In genomic region chr6:126055449-126055848, GRCh38 we compare ENCODE assay signal across 16 cellular contexts.
DNase-seq lines count a peak whose midpoint lies in the region; ATAC-seq and TF ChIP-seq lines count a peak whose summit lies in the region.
"Had no signal": no experiment of that assay in that cellular context is flagged by ENCODE, and none has a peak within 500 bp of the region (broad histone marks: within the 10 kb centered on the region; RNA-seq: fewer than 3 reads in every experiment).

No MANE protein-coding gene starts in this region.

- H3K36me3 Mint-ChIP-seq in neural progenitor cell = peaks cover 32% of the 10 kb centered on the region

- H3K27me3 ChIP-seq in cardiac muscle cell (no peaks in the 10 kb centered on the region), hepatocyte (no peaks in the 10 kb centered on the region), neural progenitor cell (no peaks in the 10 kb centered on the region), vagina (no peaks in the 10 kb centered on the region), SJCRH30 (no peaks in the 10 kb centered on the region)
- H3K27me3 ChIP-seq: BLaER1 had no signal

- H4K20me1 ChIP-seq in hepatocyte (ENCODE audit: insufficient read depth, poor library complexity, severe bottlenecking) (no peaks in the 10 kb centered on the region), neural progenitor cell (ENCODE audit: low read depth) (no peaks in the 10 kb centered on the region)
- H4K20me1 ChIP-seq: BLaER1 had no signal

- no peaks in the 10 kb centered on the region for H3K36me3 ChIP-seq in cardiac muscle cell
- no peaks in the 10 kb centered on the region for H3K36me3 ChIP-seq in hepatocyte (replicated peaks; ENCODE audit: insufficient read depth, low read depth)
- no peaks in the 10 kb centered on the region for H3K36me3 ChIP-seq in neural progenitor cell
- H3K36me3 ChIP-seq in vagina = no peaks in the 10 kb centered on the region
- no peaks in the 10 kb centered on the region for H3K36me3 ChIP-seq in SJCRH30
- H3K36me3 ChIP-seq: BLaER1 had no signal

- H3K27ac ChIP-seq in cardiac muscle cell (peak overlapping the region; percentile 70), hepatocyte (peak overlapping the region; percentile 62), neural progenitor cell (no peak overlapping the region), vagina (peak overlapping the region; percentile 26), SJCRH30 (no peak overlapping the region)
- H3K27ac ChIP-seq: 22Rv1, BLaER1, GM23248 had no signal

- no peak overlapping the region for H3K4me3 ChIP-seq in cardiac muscle cell
- H3K4me3 ChIP-seq in hepatocyte = no peak overlapping the region
- no peak overlapping the region for H3K4me3 ChIP-seq in neural progenitor cell
- no peak overlapping the region for H3K4me3 ChIP-seq in vagina
- H3K4me3 ChIP-seq in SJCRH30 = no peak overlapping the region
- H3K4me3 ChIP-seq: BLaER1, GM12878, GM23248 had no signal

- H3K9me2 ChIP-seq in hepatocyte (replicated peaks; ENCODE audit: insufficient read depth) = no peaks in the 10 kb centered on the region

- H3K4me1 ChIP-seq in cardiac muscle cell (ENCODE audit: low read depth) (peaks cover 36% of the 10 kb centered on the region), hepatocyte (ENCODE audit: insufficient read depth) (peaks cover 14% of the 10 kb centered on the region), neural progenitor cell (no peaks in the 10 kb centered on the region), vagina (peaks cover 6% of the 10 kb centered on the region), SJCRH30 (no peaks in the 10 kb centered on the region)

- H3F3A ChIP-seq in neural progenitor cell (ENCODE audit: low read depth) = no peaks in the 10 kb centered on the region

- peak overlapping the region; percentile 18 for H3K27ac Mint-ChIP-seq in neural progenitor cell

- 49% methylated on average over 4 of the region's 4 CpGs for WGBS in hepatocyte (ENCODE audit: low lambda C conversion rate, missing lambda C conversion rate)

- TF ChIP-seq CTCF in cardiac muscle cell (IDR thresholded peaks at IDR 0.05; ENCODE audit: low read depth, low read length) = no peak
- no peak for TF ChIP-seq CTCF in hepatocyte (IDR thresholded peaks at IDR 0.05; ENCODE audit: poor library complexity)
- TF ChIP-seq CTCF in neural progenitor cell (IDR thresholded peaks at IDR 0.05) = no peak
- no peak for TF ChIP-seq CTCF in vagina (IDR thresholded peaks at IDR 0.05)

- H3K79me2 ChIP-seq in hepatocyte (no peaks in the 10 kb centered on the region), neural progenitor cell (ENCODE audit: low read depth) (no peaks in the 10 kb centered on the region)

- TF ChIP-seq POLR2A in vagina (IDR thresholded peaks at IDR 0.05) = no peak

- H3K27me3 Mint-ChIP-seq in neural progenitor cell (ENCODE audit: insufficient read depth, low read depth) = peaks cover 5% of the 10 kb centered on the region
- H3K27me3 Mint-ChIP-seq: CD4-positive, CD25-positive, alpha-beta regulatory T cell had no signal

- H3K4me2 ChIP-seq in hepatocyte = no peak overlapping the region
- H3K4me2 ChIP-seq in neural progenitor cell = no peak overlapping the region
- H3K4me2 ChIP-seq: BLaER1 had no signal

- H3K9ac ChIP-seq in neural progenitor cell = no peak overlapping the region
- H3K9ac ChIP-seq: BLaER1, GM23248 had no signal

- ATAC-seq in sciatic nerve = no peak
- ATAC-seq: GM12878, HCT116 had no signal

- H2AFZ ChIP-seq in hepatocyte = no peak overlapping the region
- no peak overlapping the region for H2AFZ ChIP-seq in neural progenitor cell (replicated peaks)
- H2AFZ ChIP-seq: GM23248 had no signal

- peaks cover 3% of the 10 kb centered on the region for H3K9me3 Mint-ChIP-seq in neural progenitor cell
- H3K9me3 Mint-ChIP-seq: CD4-positive, CD25-positive, alpha-beta regulatory T cell had no signal

- DNase-seq in cardiac muscle cell (ENCODE audit: low read depth in 1 of 2, low spot score in 1 of 2) (no peak), cardiac septum (ENCODE audit: low spot score) (no peak), hepatocyte (ENCODE audit: low spot score) (no peak), neural progenitor cell (ENCODE audit: low spot score) (no peak), vagina (ENCODE audit: extremely low spot score in 2 of 2) (no peak), SJCRH30 (no peak), NCI-H1092 (lab: John Stamatoyannopoulos, UW) (no peak), sciatic nerve (ENCODE audit: low spot score) (no peak)
- DNase-seq: Calu3; CD4-positive, CD25-positive, alpha-beta regulatory T cell; DMS 273 treated with DMSO at 0.1 percent for 48 hours; GM23248 had no signal

- H3K9me3 ChIP-seq in cardiac muscle cell (ENCODE audit: low read depth) (no peaks in the 10 kb centered on the region), hepatocyte (ENCODE audit: low read depth) (no peaks in the 10 kb centered on the region), neural progenitor cell (ENCODE audit: low read depth) (no peaks in the 10 kb centered on the region), vagina (no peaks in the 10 kb centered on the region), SJCRH30 (replicated peaks) (no peaks in the 10 kb centered on the region)
- H3K9me3 ChIP-seq: BLaER1 had no signal

- peaks cover 8% of the 10 kb centered on the region for H3K4me1 Mint-ChIP-seq in neural progenitor cell

- no peak overlapping the region for H3K4me3 Mint-ChIP-seq in neural progenitor cell
- H3K4me3 Mint-ChIP-seq: CD4-positive, CD25-positive, alpha-beta regulatory T cell had no signal

- intact Hi-C loops in cardiac septum (cut with DNase I) (no loop called here), vagina (cut with DNase I) (no loop called here), sciatic nerve (cut with DNase I) (no loop called here)

Comparison
In these comparisons a context has a peak if more than half of its experiments do, and no peak if none do; other contexts are left out.
1. H3K27ac ChIP-seq: peak in cardiac muscle cell (single experiment), hepatocyte (single experiment) and vagina (single experiment); none in neural progenitor cell (single experiment) and SJCRH30 (single experiment).